ENCODE assay signal across 21 cellular contexts in the genomic region with DNA sequence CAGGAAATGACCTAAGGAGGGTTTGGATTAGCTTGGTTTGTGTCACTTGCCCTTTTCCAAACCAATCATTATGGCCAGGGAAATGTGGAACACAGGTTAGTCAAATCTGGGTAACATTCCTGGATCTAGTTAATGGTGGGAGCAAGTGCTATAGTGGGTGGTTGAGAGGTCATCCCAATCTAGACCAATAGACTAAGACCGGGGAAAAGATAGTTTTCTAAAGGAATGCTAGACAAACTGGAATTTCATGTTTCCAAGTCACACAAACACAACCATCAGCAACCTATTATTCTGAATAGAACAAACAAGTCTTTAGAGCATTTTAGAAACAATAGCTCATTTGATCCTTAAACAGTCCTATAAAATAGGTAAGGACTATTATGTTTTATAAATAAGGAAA. TPM values are rescaled to one million over a fixed set of nuclear protein-coding genes. Genes with fewer than 3 reads are reported as not detected.
DNase-seq lines count a peak whose midpoint lies in the region; ATAC-seq and TF ChIP-seq lines count a peak whose summit lies in the region.
"Had no signal": no experiment of that assay in that cellular context is flagged by ENCODE, and none has a peak within 500 bp of the region (broad histone marks: within the 10 kb centered on the region; RNA-seq: fewer than 3 reads in every experiment).

No MANE protein-coding gene starts in this region.

- no peak for TF ChIP-seq POLR2A in esophagus squamous epithelium (IDR thresholded peaks at IDR 0.05)
- TF ChIP-seq POLR2A in right lobe of liver (IDR thresholded peaks at IDR 0.05) = no peak

- intact Hi-C loops in esophagus squamous epithelium (cut with DNase I) = no loop called here
- intact Hi-C loops in right lobe of liver (cut with DNase I) = no loop called here

- H3K4me3 Mint-ChIP-seq in activated T-cell treated with anti-CD3 and anti-CD28 coated beads, Interleukin-2, amount 50 U/mL, for 24 hours = no peak overlapping the region
- no peak overlapping the region for H3K4me3 Mint-ChIP-seq in T-cell
- no peak overlapping the region for H3K4me3 Mint-ChIP-seq in glutamatergic neuron (ENCODE audit: unreplicated experiment)

- H3K9me3 Mint-ChIP-seq in activated T-cell treated with anti-CD3 and anti-CD28 coated beads, Interleukin-2, amount 50 U/mL, for 24 hours = no peaks in the 10 kb centered on the region
- H3K9me3 Mint-ChIP-seq in T-cell (no peaks in the 10 kb centered on the region), glutamatergic neuron (ENCODE audit: unreplicated experiment) (peaks cover 9% of the 10 kb centered on the region)

- TF ChIP-seq CTCF in esophagus squamous epithelium (IDR thresholded peaks at IDR 0.05) (no peak), right lobe of liver (IDR thresholded peaks at IDR 0.05) (no peak), glutamatergic neuron (IDR thresholded peaks at IDR 0.05; ENCODE audit: partially characterized antibody, unreplicated experiment) (no peak)

- POLR2A ChIA-PET in T-cell (lab: Charles Lee) = interaction anchor here in 1 of 2 donors (0.7 kb wide), 1 partner anchor 35 kb away, joined by 4 read pairs; no protein-coding TSS in a partner anchor

- peaks cover 63% of the 10 kb centered on the region for H3K4me1 Mint-ChIP-seq in activated T-cell treated with anti-CD3 and anti-CD28 coated beads, Interleukin-2, amount 50 U/mL, for 24 hours (ENCODE audit: low read depth)
- H3K4me1 Mint-ChIP-seq in T-cell (peaks cover 63 to 77% (median 75%) of the 10 kb centered on the region in 3 donors), glutamatergic neuron (ENCODE audit: low read depth, unreplicated experiment) (peaks cover 9% of the 10 kb centered on the region)

- H3K27me3 Mint-ChIP-seq in activated T-cell treated with anti-CD3 and anti-CD28 coated beads, Interleukin-2, amount 50 U/mL, for 24 hours = no peaks in the 10 kb centered on the region
- H3K27me3 Mint-ChIP-seq in T-cell (no peaks in the 10 kb centered on the region), glutamatergic neuron (ENCODE audit: unreplicated experiment) (peaks cover 11% of the 10 kb centered on the region)

- H3K36me3 Mint-ChIP-seq in activated T-cell treated with anti-CD3 and anti-CD28 coated beads, Interleukin-2, amount 50 U/mL, for 24 hours (ENCODE audit: low read depth) = peaks cover 12% of the 10 kb centered on the region
- no peaks in the 10 kb centered on the region for H3K36me3 Mint-ChIP-seq in T-cell
- peaks cover 5% of the 10 kb centered on the region for H3K36me3 Mint-ChIP-seq in glutamatergic neuron (ENCODE audit: unreplicated experiment)

- peak overlapping the region; percentile 72 for H3K27ac Mint-ChIP-seq in activated T-cell treated with anti-CD3 and anti-CD28 coated beads, Interleukin-2, amount 50 U/mL, for 24 hours
- H3K27ac Mint-ChIP-seq in T-cell = peak overlapping the region; percentile 1 to 31
- no peak overlapping the region for H3K27ac Mint-ChIP-seq in glutamatergic neuron (ENCODE audit: unreplicated experiment)

- WGBS in esophagus squamous epithelium, 2 donors = 32 to 47% methylated on average over 1 of the region's 1 CpG
- WGBS in right lobe of liver (ENCODE audit: insufficient coverage, low coverage, low lambda C conversion rate, missing lambda C conversion rate) = 50% methylated on average over 1 of the region's 1 CpG

- H3K36me3 ChIP-seq in esophagus squamous epithelium (no peaks in the 10 kb centered on the region), right lobe of liver (no peaks in the 10 kb centered on the region)

- no peak for DNase-seq in activated T-cell treated with anti-CD3 and anti-CD28 coated beads, Interleukin-2, amount 50 U/mL, for 24 hours
- DNase-seq in activated T-cell treated with anti-CD3 and anti-CD28 coated beads for 4 hours (no peak), T-cell (no peak), esophagus squamous epithelium (lab: John Stamatoyannopoulos, UW) (no peak), right lobe of liver (no peak), glutamatergic neuron (no peak)
- DNase-seq: AML-193, DMS79 treated with DMSO at 0.1 percent for 48 hours, H7, KBM-7, NCI-H1092, NCI-H1436, NCI-H187 treated with DMSO at 0.1 percent for 48 hours, NCI-H2107, NCI-H2227 treated with DMSO at 0.1 percent for 48 hours, NCI-H510A, Right ventricle myocardium superior, SW 1271 had no signal

- CTCF ChIA-PET in T-cell (lab: Charles Lee) = no interaction called here

- H3K27me3 ChIP-seq in esophagus squamous epithelium = no peaks in the 10 kb centered on the region
- no peaks in the 10 kb centered on the region for H3K27me3 ChIP-seq in right lobe of liver

- H3K9me3 ChIP-seq in esophagus squamous epithelium = no peaks in the 10 kb centered on the region
- no peaks in the 10 kb centered on the region for H3K9me3 ChIP-seq in right lobe of liver

- H3K4me3 ChIP-seq in esophagus squamous epithelium (no peak overlapping the region), right lobe of liver (no peak overlapping the region)

- peak overlapping the region in 3 of 4 donors; percentile 35 to 65 (median 36) for H3K27ac ChIP-seq in esophagus squamous epithelium
- no peak overlapping the region for H3K27ac ChIP-seq in right lobe of liver
- H3K27ac ChIP-seq: HL-60 had no signal

- ATAC-seq in T-cell (replicated peaks in 1 of 4) (no peak), HG02840 (IDR thresholded peaks at IDR 0.05; ENCODE audit: low FRiP score, unreplicated experiment) (no peak), right lobe of liver (no peak)
- ATAC-seq: HepG2 had no signal

- H3K4me1 ChIP-seq in esophagus squamous epithelium = peaks cover 14 to 51% (median 16%) of the 10 kb centered on the region in 3 donors
- peaks cover 0 to 9% (median 0%) of the 10 kb centered on the region in 4 donors for H3K4me1 ChIP-seq in right lobe of liver

RNA-seq across cellular contexts. Expression of gene MAN1A2, which starts 4.3 kb away (rescaled TPM):
- 10 to 100 TPM; 43.3 to 64.4 (median 51.4) TPM for total RNA-seq in T-cell
- 10 to 100 TPM; 18.1 to 37.4 (median 26.3) TPM for total RNA-seq in esophagus squamous epithelium
- total RNA-seq in right lobe of liver = 10 to 100 TPM; 24.6 to 39.2 (median 31.2) TPM
- 31.8 TPM for total RNA-seq in glutamatergic neuron (ENCODE audit: unreplicated experiment)

Comparison
In these comparisons a context has a peak if more than half of its experiments do, and no peak if none do; other contexts are left out.
1. H3K27ac ChIP-seq: peak in esophagus squamous epithelium (3 of 4); none in right lobe of liver (0 of 3).